ENCODE assay signal across 1 cellular context in the genomic region with DNA sequence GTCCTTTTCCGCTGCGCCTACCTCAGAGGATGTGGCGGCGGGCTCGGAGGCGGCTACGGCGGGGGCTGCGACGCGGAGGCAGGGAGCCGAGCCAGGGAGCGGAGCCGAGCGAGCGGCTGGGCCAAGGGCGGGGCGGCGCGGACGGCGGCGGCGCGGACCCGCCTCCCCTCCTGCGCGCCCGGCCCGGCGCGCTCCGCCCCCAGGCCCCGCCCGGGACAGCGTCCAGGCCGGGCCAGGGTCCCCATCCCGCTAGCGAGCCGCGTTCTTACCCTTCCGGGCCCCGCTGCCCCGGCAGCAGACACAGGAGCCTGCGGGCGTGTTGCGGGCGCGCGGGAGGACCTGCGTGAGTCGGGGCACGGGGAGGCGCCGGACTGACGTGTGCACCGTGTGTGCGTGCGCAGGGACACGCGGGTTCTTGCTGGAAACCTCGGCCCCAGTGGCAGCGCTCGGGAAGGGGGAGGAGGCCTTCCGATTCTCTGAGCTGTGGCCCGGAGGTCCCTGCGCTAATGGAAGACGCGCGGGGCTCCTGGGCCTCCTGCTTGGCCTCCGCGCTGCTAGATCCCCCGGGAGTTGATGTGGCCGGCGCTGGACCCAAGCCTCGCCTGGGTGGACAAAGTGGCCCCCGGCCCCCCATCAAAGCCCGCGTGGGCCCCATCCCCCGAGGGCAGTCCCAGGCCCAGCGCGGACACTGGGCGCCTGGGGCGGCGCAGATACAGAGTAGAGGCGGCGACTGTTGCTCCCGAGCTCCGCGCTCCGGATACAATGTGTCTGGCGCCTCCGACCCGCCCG.
TF ChIP-seq lines count a peak whose summit lies in the region.

A gene with protein sequence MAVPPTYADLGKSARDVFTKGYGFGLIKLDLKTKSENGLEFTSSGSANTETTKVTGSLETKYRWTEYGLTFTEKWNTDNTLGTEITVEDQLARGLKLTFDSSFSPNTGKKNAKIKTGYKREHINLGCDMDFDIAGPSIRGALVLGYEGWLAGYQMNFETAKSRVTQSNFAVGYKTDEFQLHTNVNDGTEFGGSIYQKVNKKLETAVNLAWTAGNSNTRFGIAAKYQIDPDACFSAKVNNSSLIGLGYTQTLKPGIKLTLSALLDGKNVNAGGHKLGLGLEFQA (minus strand): TSS at position 350 of the 789 bp plus-strand sequence. CDS start 11,963 bp downstream, outside the sequence.

TF ChIP-seq in HepG2, 621 proteins besides CTCF, POLR2A, EP300 and RAD21 (continued from another document and continues in another):
- TF ChIP-seq, protein P1, sequence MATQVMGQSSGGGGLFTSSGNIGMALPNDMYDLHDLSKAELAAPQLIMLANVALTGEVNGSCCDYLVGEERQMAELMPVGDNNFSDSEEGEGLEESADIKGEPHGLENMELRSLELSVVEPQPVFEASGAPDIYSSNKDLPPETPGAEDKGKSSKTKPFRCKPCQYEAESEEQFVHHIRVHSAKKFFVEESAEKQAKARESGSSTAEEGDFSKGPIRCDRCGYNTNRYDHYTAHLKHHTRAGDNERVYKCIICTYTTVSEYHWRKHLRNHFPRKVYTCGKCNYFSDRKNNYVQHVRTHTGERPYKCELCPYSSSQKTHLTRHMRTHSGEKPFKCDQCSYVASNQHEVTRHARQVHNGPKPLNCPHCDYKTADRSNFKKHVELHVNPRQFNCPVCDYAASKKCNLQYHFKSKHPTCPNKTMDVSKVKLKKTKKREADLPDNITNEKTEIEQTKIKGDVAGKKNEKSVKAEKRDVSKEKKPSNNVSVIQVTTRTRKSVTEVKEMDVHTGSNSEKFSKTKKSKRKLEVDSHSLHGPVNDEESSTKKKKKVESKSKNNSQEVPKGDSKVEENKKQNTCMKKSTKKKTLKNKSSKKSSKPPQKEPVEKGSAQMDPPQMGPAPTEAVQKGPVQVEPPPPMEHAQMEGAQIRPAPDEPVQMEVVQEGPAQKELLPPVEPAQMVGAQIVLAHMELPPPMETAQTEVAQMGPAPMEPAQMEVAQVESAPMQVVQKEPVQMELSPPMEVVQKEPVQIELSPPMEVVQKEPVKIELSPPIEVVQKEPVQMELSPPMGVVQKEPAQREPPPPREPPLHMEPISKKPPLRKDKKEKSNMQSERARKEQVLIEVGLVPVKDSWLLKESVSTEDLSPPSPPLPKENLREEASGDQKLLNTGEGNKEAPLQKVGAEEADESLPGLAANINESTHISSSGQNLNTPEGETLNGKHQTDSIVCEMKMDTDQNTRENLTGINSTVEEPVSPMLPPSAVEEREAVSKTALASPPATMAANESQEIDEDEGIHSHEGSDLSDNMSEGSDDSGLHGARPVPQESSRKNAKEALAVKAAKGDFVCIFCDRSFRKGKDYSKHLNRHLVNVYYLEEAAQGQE (IDR thresholded peaks at IDR 0.05; ENCODE audit: borderline replicate concordance in 1 of 2, low read depth in 1 of 2, low read length in 2 of 2): peak in 1 of 2 experiments; percentile 57; a peak in 1 of 4 replicates
- TF ChIP-seq HOXA5 (CRISPR knock-in tag; IDR thresholded peaks at IDR 0.05): no peak
- TF ChIP-seq, protein P2, sequence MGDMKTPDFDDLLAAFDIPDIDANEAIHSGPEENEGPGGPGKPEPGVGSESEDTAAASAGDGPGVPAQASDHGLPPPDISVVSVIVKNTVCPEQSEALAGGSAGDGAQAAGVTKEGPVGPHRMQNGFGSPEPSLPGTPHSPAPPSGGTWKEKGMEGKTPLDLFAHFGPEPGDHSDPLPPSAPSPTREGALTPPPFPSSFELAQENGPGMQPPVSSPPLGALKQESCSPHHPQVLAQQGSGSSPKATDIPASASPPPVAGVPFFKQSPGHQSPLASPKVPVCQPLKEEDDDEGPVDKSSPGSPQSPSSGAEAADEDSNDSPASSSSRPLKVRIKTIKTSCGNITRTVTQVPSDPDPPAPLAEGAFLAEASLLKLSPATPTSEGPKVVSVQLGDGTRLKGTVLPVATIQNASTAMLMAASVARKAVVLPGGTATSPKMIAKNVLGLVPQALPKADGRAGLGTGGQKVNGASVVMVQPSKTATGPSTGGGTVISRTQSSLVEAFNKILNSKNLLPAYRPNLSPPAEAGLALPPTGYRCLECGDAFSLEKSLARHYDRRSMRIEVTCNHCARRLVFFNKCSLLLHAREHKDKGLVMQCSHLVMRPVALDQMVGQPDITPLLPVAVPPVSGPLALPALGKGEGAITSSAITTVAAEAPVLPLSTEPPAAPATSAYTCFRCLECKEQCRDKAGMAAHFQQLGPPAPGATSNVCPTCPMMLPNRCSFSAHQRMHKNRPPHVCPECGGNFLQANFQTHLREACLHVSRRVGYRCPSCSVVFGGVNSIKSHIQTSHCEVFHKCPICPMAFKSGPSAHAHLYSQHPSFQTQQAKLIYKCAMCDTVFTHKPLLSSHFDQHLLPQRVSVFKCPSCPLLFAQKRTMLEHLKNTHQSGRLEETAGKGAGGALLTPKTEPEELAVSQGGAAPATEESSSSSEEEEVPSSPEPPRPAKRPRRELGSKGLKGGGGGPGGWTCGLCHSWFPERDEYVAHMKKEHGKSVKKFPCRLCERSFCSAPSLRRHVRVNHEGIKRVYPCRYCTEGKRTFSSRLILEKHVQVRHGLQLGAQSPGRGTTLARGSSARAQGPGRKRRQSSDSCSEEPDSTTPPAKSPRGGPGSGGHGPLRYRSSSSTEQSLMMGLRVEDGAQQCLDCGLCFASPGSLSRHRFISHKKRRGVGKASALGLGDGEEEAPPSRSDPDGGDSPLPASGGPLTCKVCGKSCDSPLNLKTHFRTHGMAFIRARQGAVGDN (CRISPR knock-in tag; IDR thresholded peaks at IDR 0.05): peak; percentile 69
- no peak for TF ChIP-seq ZNF460 (CRISPR knock-in tag; IDR thresholded peaks at IDR 0.05; ENCODE audit: borderline replicate concordance)
- TF ChIP-seq DPF2 (CRISPR knock-in tag; IDR thresholded peaks at IDR 0.05; ENCODE audit: borderline replicate concordance, low read depth): no peak
- TF ChIP-seq ZNF263 (CRISPR knock-in tag; IDR thresholded peaks at IDR 0.05): no peak; the same call in none of the 2 replicates
- no peak for TF ChIP-seq SCMH1 (CRISPR knock-in tag; IDR thresholded peaks at IDR 0.05; ENCODE audit: borderline replicate concordance)
- TF ChIP-seq ZNF20 (CRISPR knock-in tag; IDR thresholded peaks at IDR 0.05): no peak; the same call in none of the 2 replicates
- TF ChIP-seq, protein P3, sequence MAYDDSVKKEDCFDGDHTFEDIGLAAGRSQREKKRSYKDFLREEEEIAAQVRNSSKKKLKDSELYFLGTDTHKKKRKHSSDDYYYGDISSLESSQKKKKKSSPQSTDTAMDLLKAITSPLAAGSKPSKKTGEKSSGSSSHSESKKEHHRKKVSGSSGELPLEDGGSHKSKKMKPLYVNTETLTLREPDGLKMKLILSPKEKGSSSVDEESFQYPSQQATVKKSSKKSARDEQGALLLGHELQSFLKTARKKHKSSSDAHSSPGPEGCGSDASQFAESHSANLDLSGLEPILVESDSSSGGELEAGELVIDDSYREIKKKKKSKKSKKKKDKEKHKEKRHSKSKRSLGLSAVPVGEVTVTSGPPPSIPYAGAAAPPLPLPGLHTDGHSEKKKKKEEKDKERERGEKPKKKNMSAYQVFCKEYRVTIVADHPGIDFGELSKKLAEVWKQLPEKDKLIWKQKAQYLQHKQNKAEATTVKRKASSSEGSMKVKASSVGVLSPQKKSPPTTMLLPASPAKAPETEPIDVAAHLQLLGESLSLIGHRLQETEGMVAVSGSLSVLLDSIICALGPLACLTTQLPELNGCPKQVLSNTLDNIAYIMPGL (CRISPR knock-in tag; IDR thresholded peaks at IDR 0.05; ENCODE audit: borderline replicate concordance in 1 of 2, low read depth in 1 of 2): peak; percentile 44 to 91; a peak in 3 of 4 replicates
- TF ChIP-seq NONO (IDR thresholded peaks at IDR 0.05): no peak
- TF ChIP-seq NONO (CRISPR knock-in tag; conservative IDR thresholded peaks at IDR 0.05): peak; percentile 94
- no peak for TF ChIP-seq MAFK (conservative IDR thresholded peaks at IDR 0.05 in 1 of 2, IDR thresholded peaks at IDR 0.05 in 1 of 2; ENCODE audit: low read length in 2 of 2)
- TF ChIP-seq GTF2F1 (IDR thresholded peaks at IDR 0.05; ENCODE audit: low read length): no peak
- peak; percentile 84; the same call in 1 of the 2 replicates for TF ChIP-seq ZNF589 (CRISPR knock-in tag; conservative IDR thresholded peaks at IDR 0.05)
- TF ChIP-seq MED13 (CRISPR knock-in tag; IDR thresholded peaks at IDR 0.05): peak; percentile 45; the same call in 1 of the 2 replicates
- TF ChIP-seq ZFP36 (IDR thresholded peaks at IDR 0.05; ENCODE audit: borderline replicate concordance, low read depth, low read length, partially characterized antibody): no peak
- no peak for TF ChIP-seq ZNF720 (CRISPR knock-in tag; IDR thresholded peaks at IDR 0.05)
- peak; percentile 86 for TF ChIP-seq ZNF841 (CRISPR knock-in tag; IDR thresholded peaks at IDR 0.05; ENCODE audit: borderline replicate concordance)
- peak; percentile 90 for TF ChIP-seq ZNF446 (CRISPR knock-in tag; IDR thresholded peaks at IDR 0.05)
- TF ChIP-seq, protein P4, sequence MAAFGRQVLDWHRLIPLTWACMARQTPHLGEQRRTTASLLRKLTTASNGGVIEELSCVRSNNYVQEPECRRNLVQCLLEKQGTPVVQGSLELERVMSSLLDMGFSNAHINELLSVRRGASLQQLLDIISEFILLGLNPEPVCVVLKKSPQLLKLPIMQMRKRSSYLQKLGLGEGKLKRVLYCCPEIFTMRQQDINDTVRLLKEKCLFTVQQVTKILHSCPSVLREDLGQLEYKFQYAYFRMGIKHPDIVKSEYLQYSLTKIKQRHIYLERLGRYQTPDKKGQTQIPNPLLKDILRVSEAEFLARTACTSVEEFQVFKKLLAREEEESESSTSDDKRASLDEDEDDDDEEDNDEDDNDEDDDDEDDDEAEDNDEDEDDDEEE (CRISPR knock-in tag; IDR thresholded peaks at IDR 0.05): peak; percentile 51; the same call in 1 of the 2 replicates
- TF ChIP-seq ZNF776 (CRISPR knock-in tag; IDR thresholded peaks at IDR 0.05): peak; percentile 85; the same call in 1 of the 2 replicates
- peak; percentile 46; the same call in 1 of the 2 replicates for TF ChIP-seq ZNF564 (CRISPR knock-in tag; IDR thresholded peaks at IDR 0.05)
- TF ChIP-seq XBP1 (CRISPR knock-in tag; IDR thresholded peaks at IDR 0.05): no peak
- TF ChIP-seq IRF2 (CRISPR knock-in tag; IDR thresholded peaks at IDR 0.05): no peak
- no peak for TF ChIP-seq PCBP1 (IDR thresholded peaks at IDR 0.05; ENCODE audit: borderline replicate concordance, low read depth, low read length)
- TF ChIP-seq ZNF562 (CRISPR knock-in tag; IDR thresholded peaks at IDR 0.05; ENCODE audit: borderline replicate concordance): no peak
- peak; percentile 58 for TF ChIP-seq ISL2 (CRISPR knock-in tag; IDR thresholded peaks at IDR 0.05)
- peak; percentile 31 for TF ChIP-seq ZNF331 (CRISPR knock-in tag; IDR thresholded peaks at IDR 0.05)
- TF ChIP-seq TBP (CRISPR knock-in tag; IDR thresholded peaks at IDR 0.05): no peak
- TF ChIP-seq, protein P5, sequence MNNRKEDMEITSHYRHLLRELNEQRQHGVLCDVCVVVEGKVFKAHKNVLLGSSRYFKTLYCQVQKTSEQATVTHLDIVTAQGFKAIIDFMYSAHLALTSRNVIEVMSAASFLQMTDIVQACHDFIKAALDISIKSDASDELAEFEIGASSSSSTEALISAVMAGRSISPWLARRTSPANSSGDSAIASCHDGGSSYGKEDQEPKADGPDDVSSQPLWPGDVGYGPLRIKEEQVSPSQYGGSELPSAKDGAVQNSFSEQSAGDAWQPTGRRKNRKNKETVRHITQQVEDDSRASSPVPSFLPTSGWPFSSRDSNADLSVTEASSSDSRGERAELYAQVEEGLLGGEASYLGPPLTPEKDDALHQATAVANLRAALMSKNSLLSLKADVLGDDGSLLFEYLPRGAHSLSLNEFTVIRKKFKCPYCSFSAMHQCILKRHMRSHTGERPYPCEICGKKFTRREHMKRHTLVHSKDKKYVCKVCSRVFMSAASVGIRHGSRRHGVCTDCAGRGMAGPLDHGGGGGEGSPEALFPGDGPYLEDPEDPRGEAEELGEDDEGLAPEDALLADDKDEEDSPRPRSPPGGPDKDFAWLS (CRISPR knock-in tag; IDR thresholded peaks at IDR 0.05; ENCODE audit: borderline replicate concordance): no peak
- TF ChIP-seq FOXM1 (CRISPR knock-in tag; IDR thresholded peaks at IDR 0.05): no peak
- no peak for TF ChIP-seq MAF1 (CRISPR knock-in tag; IDR thresholded peaks at IDR 0.05; ENCODE audit: borderline replicate concordance)
- no peak for TF ChIP-seq ZBTB8A (CRISPR knock-in tag; IDR thresholded peaks at IDR 0.05; ENCODE audit: borderline replicate concordance, low read depth)
- no peak for TF ChIP-seq TBL1XR1 (IDR thresholded peaks at IDR 0.05; ENCODE audit: borderline replicate concordance, low read length, partially characterized antibody)
- peak; percentile 79; the same call in 1 of the 2 replicates for TF ChIP-seq ZNF670 (CRISPR knock-in tag; IDR thresholded peaks at IDR 0.05; ENCODE audit: borderline replicate concordance)
- TF ChIP-seq PRMT3 (CRISPR knock-in tag; IDR thresholded peaks at IDR 0.05; ENCODE audit: borderline replicate concordance, low read depth): 0 out of 2 replicates have a peak, but pooled peaks have one; percentile 19
- no peak for TF ChIP-seq KLF12 (CRISPR knock-in tag; IDR thresholded peaks at IDR 0.05; ENCODE audit: borderline replicate concordance)
- TF ChIP-seq ARID2 (CRISPR knock-in tag; IDR thresholded peaks at IDR 0.05; ENCODE audit: borderline replicate concordance): no peak
- TF ChIP-seq, protein P6, sequence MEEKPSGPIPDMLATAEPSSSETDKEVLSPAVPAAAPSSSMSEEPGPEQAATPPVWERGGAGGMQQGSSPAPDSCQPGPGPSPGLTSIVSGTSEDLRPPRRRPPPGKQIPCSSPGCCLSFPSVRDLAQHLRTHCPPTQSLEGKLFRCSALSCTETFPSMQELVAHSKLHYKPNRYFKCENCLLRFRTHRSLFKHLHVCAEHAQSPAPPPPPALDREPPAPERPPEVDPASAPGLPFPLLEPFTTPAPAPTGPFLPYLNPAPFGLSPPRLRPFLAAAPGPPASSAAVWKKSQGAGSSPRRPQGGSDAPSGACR (CRISPR knock-in tag; IDR thresholded peaks at IDR 0.05): peak; percentile 33; the same call in 1 of the 2 replicates
- TF ChIP-seq GABPA (IDR thresholded peaks at IDR 0.05; ENCODE audit: low read depth, low read length): no peak
- TF ChIP-seq GABPA (CRISPR knock-in tag; IDR thresholded peaks at IDR 0.05; ENCODE audit: low read depth): no peak
- TF ChIP-seq HDAC2 (CRISPR knock-in tag; IDR thresholded peaks at IDR 0.05): peak; percentile 73
- TF ChIP-seq ZKSCAN1 (IDR thresholded peaks at IDR 0.05; ENCODE audit: low read length): no peak
- TF ChIP-seq, protein P7, sequence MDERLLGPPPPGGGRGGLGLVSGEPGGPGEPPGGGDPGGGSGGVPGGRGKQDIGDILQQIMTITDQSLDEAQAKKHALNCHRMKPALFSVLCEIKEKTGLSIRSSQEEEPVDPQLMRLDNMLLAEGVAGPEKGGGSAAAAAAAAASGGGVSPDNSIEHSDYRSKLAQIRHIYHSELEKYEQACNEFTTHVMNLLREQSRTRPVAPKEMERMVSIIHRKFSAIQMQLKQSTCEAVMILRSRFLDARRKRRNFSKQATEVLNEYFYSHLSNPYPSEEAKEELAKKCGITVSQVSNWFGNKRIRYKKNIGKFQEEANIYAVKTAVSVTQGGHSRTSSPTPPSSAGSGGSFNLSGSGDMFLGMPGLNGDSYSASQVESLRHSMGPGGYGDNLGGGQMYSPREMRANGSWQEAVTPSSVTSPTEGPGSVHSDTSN (CRISPR knock-in tag; IDR thresholded peaks at IDR 0.05): no peak
